In the genomic region with DNA sequence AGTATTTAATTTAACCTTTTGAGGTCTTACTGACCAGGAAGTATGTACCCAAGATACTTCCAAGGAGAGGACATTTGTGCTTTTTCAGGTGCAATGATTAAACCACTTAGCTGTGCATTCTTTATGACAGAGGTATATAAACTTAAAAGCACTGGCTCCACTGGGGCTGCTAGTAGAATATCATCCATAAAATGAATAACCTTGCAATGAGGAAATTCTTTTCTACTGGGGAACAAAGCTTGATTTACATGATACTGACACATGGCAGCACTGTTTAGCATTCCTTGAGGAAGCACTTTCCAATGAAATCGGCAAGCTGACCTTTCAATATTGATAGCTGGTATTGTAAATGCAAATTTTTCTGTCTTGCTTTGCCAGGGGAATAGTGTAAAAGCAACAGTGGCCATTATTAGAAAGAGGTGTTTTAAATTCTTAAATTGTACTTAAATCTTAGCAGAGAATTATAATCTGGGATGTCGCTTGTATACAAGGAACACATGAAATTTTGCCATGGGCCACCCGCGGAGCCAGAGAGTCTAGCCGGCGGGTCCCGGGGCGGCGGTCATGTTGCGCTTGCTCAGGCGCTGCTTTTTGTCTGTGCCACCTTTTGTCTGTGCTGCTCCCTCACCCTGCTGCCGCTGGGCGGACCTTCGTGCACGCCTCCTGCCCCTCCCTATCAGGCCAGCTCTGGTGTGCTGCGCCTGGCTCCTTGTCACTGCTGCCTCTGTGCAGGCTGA, we compare ENCODE assay signal across 8 cellular contexts. TPM values are rescaled to one million over a fixed set of nuclear protein-coding genes. Genes with fewer than 3 reads are reported as not detected.
DNase-seq lines count a peak whose midpoint lies in the region; ATAC-seq and TF ChIP-seq lines count a peak whose summit lies in the region.

No MANE protein-coding gene starts in this region.

- H3K27ac Mint-ChIP-seq in activated CD4-positive, alpha-beta memory T cell treated with anti-CD3 and anti-CD28 coated beads, Interleukin-2, amount 10 ng/mL, durations not matched to agents 7 days and 5 days = peak overlapping the region; percentile 62

- no peaks in the 10 kb centered on the region for H3K9me3 ChIP-seq in lung (ENCODE audit: control insufficient read depth in 2 of 2, insufficient read depth in 1 of 2, low read length in 1 of 2)

- H3K9me3 Mint-ChIP-seq in activated CD4-positive, alpha-beta memory T cell treated with anti-CD3 and anti-CD28 coated beads, Interleukin-2, amount 10 ng/mL, durations not matched to agents 7 days and 5 days = no peaks in the 10 kb centered on the region

- POLR2A ChIA-PET in BJ (lab: Charles Lee) = no interaction called here
- POLR2A ChIA-PET in activated CD4-positive, alpha-beta memory T cell treated with anti-CD3 and anti-CD28 coated beads, Interleukin-2, amount 10 ng/mL, durations not matched to agents 7 days and 5 days (lab: Charles Lee) = interaction anchor here (0.7 to 3.7 kb wide), 7 partner anchors 9 to 104 kb away, joined by 3 to 17 read pairs (median 4); a partner anchor contains a TSS

- peak overlapping the region; percentile 28 for H3K4me3 Mint-ChIP-seq in activated CD4-positive, alpha-beta memory T cell treated with anti-CD3 and anti-CD28 coated beads, Interleukin-2, amount 10 ng/mL, durations not matched to agents 7 days and 5 days

- H3K36me3 ChIP-seq in BJ (ENCODE audit: control insufficient read depth, insufficient read depth, low read length) (no peaks in the 10 kb centered on the region), lung (ENCODE audit: control insufficient read depth in 2 of 2, insufficient read depth in 2 of 2, low read length in 2 of 2) (no peaks in the 10 kb centered on the region)

- WGBS in lung, 2 donors = 8 to 11% methylated on average over 15 to 16 of the region's 16 CpGs

- H3K27ac ChIP-seq in lung (ENCODE audit: low read depth in 1 of 2, low read length in 1 of 2) = no peak overlapping the region

- H3K27me3 ChIP-seq in BJ (ENCODE audit: control insufficient read depth, insufficient read depth, low read length) (no peaks in the 10 kb centered on the region), lung (ENCODE audit: control insufficient read depth, insufficient read depth) (no peaks in the 10 kb centered on the region)

- peak overlapping the region; percentile 23 for H3K4me3 ChIP-seq in BJ (ENCODE audit: low read depth, low read length)
- H3K4me3 ChIP-seq in lung = no peak overlapping the region

- H3K36me3 Mint-ChIP-seq in activated CD4-positive, alpha-beta memory T cell treated with anti-CD3 and anti-CD28 coated beads, Interleukin-2, amount 10 ng/mL, durations not matched to agents 7 days and 5 days (ENCODE audit: low read depth) = no peaks in the 10 kb centered on the region

- H3K4me1 ChIP-seq in lung (ENCODE audit: control insufficient read depth in 2 of 2, insufficient read depth in 2 of 2, low read length in 2 of 2) = peaks cover 0 to 1% of the 10 kb centered on the region in 2 donors

- peaks cover 14% of the 10 kb centered on the region for H3K4me1 Mint-ChIP-seq in activated CD4-positive, alpha-beta memory T cell treated with anti-CD3 and anti-CD28 coated beads, Interleukin-2, amount 10 ng/mL, durations not matched to agents 7 days and 5 days

- no peaks in the 10 kb centered on the region for H3K27me3 Mint-ChIP-seq in activated CD4-positive, alpha-beta memory T cell treated with anti-CD3 and anti-CD28 coated beads, Interleukin-2, amount 10 ng/mL, durations not matched to agents 7 days and 5 days

- peak; percentile 25; the same call in 1 of the 2 replicates for TF ChIP-seq CTCF in BJ (IDR thresholded peaks at IDR 0.05; ENCODE audit: insufficient read depth, low read depth, low read length)
- TF ChIP-seq CTCF in lung (IDR thresholded peaks at IDR 0.05; ENCODE audit: control extremely low read depth, extremely low read depth) = no peak

- ATAC-seq in GM19395 (IDR thresholded peaks at IDR 0.05; ENCODE audit: unreplicated experiment) = peak; percentile 99
- peak; percentile 99 for ATAC-seq in HG03457 (IDR thresholded peaks at IDR 0.05; ENCODE audit: unreplicated experiment)
- ATAC-seq in lung (ENCODE audit: insufficient read depth, low FRiP score) = peak; percentile 95

- CTCF ChIA-PET in BJ (lab: Yijun Ruan, JAX) = interaction anchor here (0.5 to 4.6 kb wide), 4 partner anchors 9 to 1469 kb away, joined by 3 to 32 read pairs (median 4); no protein-coding TSS in a partner anchor
- CTCF ChIA-PET in activated CD4-positive, alpha-beta memory T cell treated with anti-CD3 and anti-CD28 coated beads, Interleukin-2, amount 10 ng/mL, durations not matched to agents 7 days and 5 days (lab: Charles Lee) = interaction anchor here (1.3 to 5.6 kb wide), 3 partner anchors 9 to 29 kb away, joined by 3 to 53 read pairs (median 6); no protein-coding TSS in a partner anchor

- DNase-seq in BJ (ENCODE audit: low read depth) = no peak
- DNase-seq in NCI-H69 (lab: John Stamatoyannopoulos, UW) = peak; percentile 95
- peak; percentile 78 for DNase-seq in activated CD4-positive, alpha-beta memory T cell treated with anti-CD3 and anti-CD28 coated beads, Interleukin-2, amount 10 ng/mL, durations not matched to agents 7 days and 5 days
- peak; percentile 92 for DNase-seq in ecto neural progenitor cell (ENCODE audit: low spot score)
- peak; percentile 81 for DNase-seq in lung (ENCODE audit: low spot score)
- peak; percentile 25 for DNase-seq in stimulated activated CD8-positive, alpha-beta memory T cell treated with anti-CD3 and anti-CD28 coated beads, Interleukin-15, amount 100 ng/mL, for 24 hours (ENCODE audit: low read depth)

RNA-seq across cellular contexts. Expression of a gene that starts 20.9 kb away (rescaled TPM):
- polyA plus RNA-seq in BJ (2011; rRNA removed) = 11.9 and 19.3 TPM in 2 replicates
- polyA minus RNA-seq in BJ (2011; rRNA and poly(A)+ RNA removed) = 13.1 and 17.7 TPM in 2 replicates
- 10 to 100 TPM; 37.3 to 40.4 TPM for total RNA-seq in activated CD4-positive, alpha-beta memory T cell treated with anti-CD3 and anti-CD28 coated beads, Interleukin-2, amount 10 ng/mL, durations not matched to agents 7 days and 5 days
- total RNA-seq in lung = 10 to 100 TPM; 26.6 to 55.1 TPM
- 10 to 100 TPM in 1 of 2 donors, 1 to 10 TPM in 1; 5.0 to 10.4 TPM for polyA plus RNA-seq in lung

RNA-seq across cellular contexts. Expression of a gene that starts 37.0 kb away (rescaled TPM):
- polyA plus RNA-seq in BJ (2011; rRNA removed) (5.6 and 16.4 TPM in 2 replicates), lung (10 to 100 TPM; 12.0 to 16.3 TPM)
- polyA minus RNA-seq in BJ (2011; rRNA and poly(A)+ RNA removed) = 2.7 and 3.9 TPM in 2 replicates
- 10 to 100 TPM; 53.4 to 56.5 TPM for total RNA-seq in activated CD4-positive, alpha-beta memory T cell treated with anti-CD3 and anti-CD28 coated beads, Interleukin-2, amount 10 ng/mL, durations not matched to agents 7 days and 5 days
- total RNA-seq in lung = 10 to 100 TPM; 18.7 to 25.2 TPM
